ENCODE assay signal across 10 cellular contexts in genomic region chr1:27152004-27152828, GRCh38. TPM values are rescaled to one million over a fixed set of nuclear protein-coding genes. Genes with fewer than 3 reads are reported as not detected.
A peak's percentile ranks its signal among the peaks of the same experiment; 100 is the strongest.
DNase-seq lines count a peak whose midpoint lies in the region; ATAC-seq and TF ChIP-seq lines count a peak whose summit lies in the region.
"Had no signal": no experiment of that assay in that cellular context is flagged by ENCODE, and none has a peak within 500 bp of the region (broad histone marks: within the 10 kb centered on the region; RNA-seq: fewer than 3 reads in every experiment).

No MANE protein-coding gene starts in this region.

- in situ Hi-C loops in astrocyte of the spinal cord (cut with HindIII; ENCODE audit: low sequenced_read_pairs) (no loop called here), transverse colon (cut with MboI; ENCODE audit: low pct_ligation_motif_present in 1 of 4, low pct_unique_long_range_greater_than_20kb in 1 of 4, low sequenced_read_pairs in 3 of 4) (no loop called here)

- no peak for TF ChIP-seq POLR2A in transverse colon (IDR thresholded peaks at IDR 0.05)

- H3K4me3 Mint-ChIP-seq in activated CD8-positive, alpha-beta memory T cell treated with anti-CD3 and anti-CD28 coated beads, Interleukin-2, amount 10 ng/mL, durations not matched to agents 7 days and 5 days: peak overlapping the region; percentile 91

- 51 to 68% methylated on average over 7 of the region's 7 CpGs for WGBS in lung, 2 donors
- 78 to 100% methylated on average over 1 to 6 of the region's 7 CpGs for WGBS in transverse colon (ENCODE audit: low coverage in 1 of 2), 2 donors

- H3K9me3 ChIP-seq in lung (ENCODE audit: control insufficient read depth in 2 of 2, insufficient read depth in 1 of 2, low read length in 1 of 2): no peaks in the 10 kb centered on the region
- H3K9me3 ChIP-seq in transverse colon: no peaks in the 10 kb centered on the region
- H3K9me3 ChIP-seq: mucosa of descending colon had no signal

- TF ChIP-seq CTCF in astrocyte of the spinal cord (IDR thresholded peaks at IDR 0.05; ENCODE audit: low read depth, low read length) (no peak), lung (IDR thresholded peaks at IDR 0.05; ENCODE audit: control extremely low read depth, extremely low read depth) (no peak), transverse colon (IDR thresholded peaks at IDR 0.05) (no peak)

- no peak for TF ChIP-seq EP300 in transverse colon (IDR thresholded peaks at IDR 0.05; ENCODE audit: low read depth)

- peaks cover 9 to 32% of the 10 kb centered on the region in 2 donors for H3K4me1 ChIP-seq in lung (ENCODE audit: control insufficient read depth in 2 of 2, insufficient read depth in 2 of 2, low read length in 2 of 2)
- peaks cover 38 to 73% (median 48%) of the 10 kb centered on the region in 4 donors for H3K4me1 ChIP-seq in transverse colon

- H3K27ac Mint-ChIP-seq in activated CD8-positive, alpha-beta memory T cell treated with anti-CD3 and anti-CD28 coated beads, Interleukin-2, amount 10 ng/mL, durations not matched to agents 7 days and 5 days: peak overlapping the region; percentile 85

- H3K27ac ChIP-seq in lung (ENCODE audit: low read depth in 1 of 2, low read length in 1 of 2) (peak overlapping the region; percentile 52 to 89), transverse colon (peak overlapping the region; percentile 90 to 97 (median 92))

- no peaks in the 10 kb centered on the region for H3K27me3 Mint-ChIP-seq in activated CD8-positive, alpha-beta memory T cell treated with anti-CD3 and anti-CD28 coated beads, Interleukin-2, amount 10 ng/mL, durations not matched to agents 7 days and 5 days

- CTCF ChIA-PET in activated CD8-positive, alpha-beta memory T cell treated with anti-CD3 and anti-CD28 coated beads, Interleukin-2, amount 10 ng/mL, durations not matched to agents 7 days and 5 days (lab: Charles Lee): interaction anchor here (1.0 to 9.4 kb wide), 7 partner anchors 11 to 132 kb away, joined by 3 to 60 read pairs (median 8); no protein-coding TSS in a partner anchor

- peaks cover 0 to 2% of the 10 kb centered on the region in 2 donors for H3K36me3 ChIP-seq in lung (ENCODE audit: control insufficient read depth in 2 of 2, insufficient read depth in 2 of 2, low read length in 2 of 2)
- H3K36me3 ChIP-seq in transverse colon: no peaks in the 10 kb centered on the region

- no peaks in the 10 kb centered on the region for H3K9me3 Mint-ChIP-seq in activated CD8-positive, alpha-beta memory T cell treated with anti-CD3 and anti-CD28 coated beads, Interleukin-2, amount 10 ng/mL, durations not matched to agents 7 days and 5 days (ENCODE audit: low read depth)

- no peak for ATAC-seq in activated CD8-positive, alpha-beta memory T cell treated with anti-CD3 and anti-CD28 coated beads, Interleukin-2, amount 10 ng/mL, durations not matched to agents 7 days and 5 days
- no peak for ATAC-seq in lung (ENCODE audit: insufficient read depth, low FRiP score)
- ATAC-seq: mucosa of descending colon had no signal

- H3K4me1 Mint-ChIP-seq in activated CD8-positive, alpha-beta memory T cell treated with anti-CD3 and anti-CD28 coated beads, Interleukin-2, amount 10 ng/mL, durations not matched to agents 7 days and 5 days: peaks cover 41% of the 10 kb centered on the region

- no peaks in the 10 kb centered on the region for H3K36me3 Mint-ChIP-seq in activated CD8-positive, alpha-beta memory T cell treated with anti-CD3 and anti-CD28 coated beads, Interleukin-2, amount 10 ng/mL, durations not matched to agents 7 days and 5 days

- DNase-seq in activated CD8-positive, alpha-beta memory T cell treated with anti-CD3 and anti-CD28 coated beads, Interleukin-2, amount 10 ng/mL, durations not matched to agents 7 days and 5 days: no peak
- no peak for DNase-seq in activated CD8-positive, alpha-beta memory T cell treated with anti-CD3 and anti-CD28 coated beads for 24 hours
- DNase-seq in astrocyte of the spinal cord (ENCODE audit: low read depth, low spot score) (no peak), lung (ENCODE audit: low spot score) (no peak), transverse colon (no peak), NCI-H2227 treated with DMSO at 0.1 percent for 48 hours (lab: John Stamatoyannopoulos, UW) (no peak), DMS53 (lab: John Stamatoyannopoulos, UW) (no peak)
- DNase-seq in stimulated activated CD4-positive, alpha-beta T cell treated with anti-CD3 and anti-CD28 coated beads, Interleukin-1b, Interleukin-23, amount 100 ng/mL, for 48 hours: no peak
- DNase-seq: activated CD4-positive, alpha-beta T cell treated with anti-CD3 and anti-CD28 coated beads for 48 hours had no signal

- H3K27me3 ChIP-seq in lung (ENCODE audit: control insufficient read depth, insufficient read depth) (no peaks in the 10 kb centered on the region), transverse colon (no peaks in the 10 kb centered on the region)

- H3K4me3 ChIP-seq in astrocyte of the spinal cord (ENCODE audit: low read depth, low read length) (peak overlapping the region; percentile 27), lung (no peak overlapping the region), transverse colon (peak overlapping the region; percentile 11 to 95 (median 23))
- H3K4me3 ChIP-seq: mucosa of descending colon had no signal

- intact Hi-C loops in transverse colon (cut with DNase I; ENCODE audit: low total_unique reads): no loop called here

RNA-seq across cellular contexts. Expression of gene SLC9A1, which starts 2.7 kb away (rescaled TPM):
- 10 to 100 TPM; 25.8 to 26.3 TPM for total RNA-seq in activated CD8-positive, alpha-beta memory T cell treated with anti-CD3 and anti-CD28 coated beads, Interleukin-2, amount 10 ng/mL, durations not matched to agents 7 days and 5 days
- total RNA-seq in lung: 10 to 100 TPM; 19.3 to 48.0 TPM
- polyA plus RNA-seq in lung: 10 to 100 TPM; 19.7 to 29.6 TPM
- 100 to 1,000 TPM in 2 of 4 donors, 10 to 100 TPM in 2; 17.9 to 140 (median 101) TPM for total RNA-seq in transverse colon
